ENCODE assay signal across 9 cellular contexts in genomic region chr11:8809605-8810272, GRCh38.
DNase-seq lines count a peak whose midpoint lies in the region; ATAC-seq and TF ChIP-seq lines count a peak whose summit lies in the region.
"Had no signal": no experiment of that assay in that cellular context is flagged by ENCODE, and none has a peak within 500 bp of the region (broad histone marks: within the 10 kb centered on the region; RNA-seq: fewer than 3 reads in every experiment).

No MANE protein-coding gene starts in this region.

- CTCF ChIA-PET in mammary epithelial cell (lab: Charles Lee; ENCODE audit: low non-redundant PET), result interaction anchor here (0.9 to 1.0 kb wide), 2 partner anchors 58 to 121 kb away, joined by 17 to 28 read pairs; no protein-coding TSS in a partner anchor

- intact Hi-C loops in mammary epithelial cell (cut with micrococcal nuclease), result loop anchor here (1.0 to 5.0 kb wide), 3 partner anchors 41 to 92 kb away; no protein-coding TSS in a partner anchor

- no TSS peak for BruUV-seq in mammary epithelial cell (replicated peaks; lab: Mats Ljungman, UMichigan)

- peak overlapping the region; percentile 80 for H2AFZ ChIP-seq in mammary epithelial cell (ENCODE audit: low read depth, low read length)

- peak overlapping the region; percentile 95 for H3K9ac ChIP-seq in mammary epithelial cell (ENCODE audit: insufficient read depth, low read length)

- H3K27ac ChIP-seq in mammary epithelial cell (ENCODE audit: insufficient read depth, low read depth, low read length), result peak overlapping the region; percentile 95

- peaks cover 12% of the 10 kb centered on the region for H3K27me3 Mint-ChIP-seq in stimulated activated memory B cell treated with anti-CD40 and anti-IgM and Interleukin-4, amounts not matched to agents 10 μg/mL and 1 μg/mL and 100 μg/mL, for 72 hours

- H3K4me1 Mint-ChIP-seq in stimulated activated memory B cell treated with anti-CD40 and anti-IgM and Interleukin-4, amounts not matched to agents 10 μg/mL and 1 μg/mL and 100 μg/mL, for 72 hours, result peaks cover 9% of the 10 kb centered on the region

- dilution Hi-C loops in mammary epithelial cell (cut with HindIII; ENCODE audit: low sequenced_read_pairs), result no loop called here

- no peak overlapping the region for H3K4me3 Mint-ChIP-seq in stimulated activated memory B cell treated with anti-CD40 and anti-IgM and Interleukin-4, amounts not matched to agents 10 μg/mL and 1 μg/mL and 100 μg/mL, for 72 hours

- no peaks in the 10 kb centered on the region for H4K20me1 ChIP-seq in mammary epithelial cell (ENCODE audit: insufficient read depth, low read length)

- no peaks in the 10 kb centered on the region for H3K9me3 Mint-ChIP-seq in stimulated activated memory B cell treated with anti-CD40 and anti-IgM and Interleukin-4, amounts not matched to agents 10 μg/mL and 1 μg/mL and 100 μg/mL, for 72 hours

- H3K27ac Mint-ChIP-seq in stimulated activated memory B cell treated with anti-CD40 and anti-IgM and Interleukin-4, amounts not matched to agents 10 μg/mL and 1 μg/mL and 100 μg/mL, for 72 hours, result peak overlapping the region; percentile 51

- peak overlapping the region; percentile 82 for H3K4me2 ChIP-seq in mammary epithelial cell (ENCODE audit: insufficient read depth, low read depth, low read length)

- WGBS in mammary epithelial cell (ENCODE audit: low coverage, missing lambda C conversion rate), result 0% methylated on average over 4 of the region's 7 CpGs

- H3K36me3 ChIP-seq in mammary epithelial cell (ENCODE audit: insufficient read depth, low read length), result no peaks in the 10 kb centered on the region
- no peaks in the 10 kb centered on the region for H3K36me3 ChIP-seq in kidney epithelial cell (ENCODE audit: control insufficient read depth, insufficient read depth, low read length)

- TF ChIP-seq CTCF in LNCaP clone FGC (IDR thresholded peaks at IDR 0.05; ENCODE audit: control insufficient read depth, extremely low read depth, insufficient read depth) (no peak), mammary epithelial cell (conservative IDR thresholded peaks at IDR 0.05 in 1 of 2, IDR thresholded peaks at IDR 0.05 in 1 of 2; ENCODE audit: extremely low read depth in 1 of 2, insufficient read depth in 1 of 2, low read depth in 1 of 2, low read length in 2 of 2) (no peak), kidney epithelial cell (IDR thresholded peaks at IDR 0.05; ENCODE audit: insufficient read depth, low read length, poor library complexity, severe bottlenecking) (no peak)

- H3K27me3 ChIP-seq in mammary epithelial cell (ENCODE audit: insufficient read depth, low read length) (no peaks in the 10 kb centered on the region), kidney epithelial cell (ENCODE audit: control insufficient read depth, insufficient read depth, low read length) (no peaks in the 10 kb centered on the region)

- H3K79me2 ChIP-seq in mammary epithelial cell (ENCODE audit: insufficient read depth, low read length), result peaks cover 64% of the 10 kb centered on the region

- in situ Hi-C loops in mammary epithelial cell (cut with MboI; ENCODE audit: low sequenced_read_pairs in 2 of 2), result loop anchor here in 1 of 2 donors (5.0 to 10.0 kb wide), 2 partner anchors 103 to 115 kb away; partner anchors contain the start of gene AKIP1

- no peaks in the 10 kb centered on the region for H3K36me3 Mint-ChIP-seq in stimulated activated memory B cell treated with anti-CD40 and anti-IgM and Interleukin-4, amounts not matched to agents 10 μg/mL and 1 μg/mL and 100 μg/mL, for 72 hours

- H3K4me3 ChIP-seq in LNCaP clone FGC (ENCODE audit: low read depth, low read length), result peak overlapping the region; percentile 52
- peak overlapping the region; percentile 72 to 80 (median 78) for H3K4me3 ChIP-seq in mammary epithelial cell (replicated peaks in 1 of 3; ENCODE audit: insufficient read depth in 1 of 3, low read depth in 2 of 3, low read length in 3 of 3)
- H3K4me3 ChIP-seq in kidney epithelial cell (ENCODE audit: low read depth, low read length), result peak overlapping the region; percentile 67

- no peak for DNase-seq in LNCaP clone FGC (ENCODE audit: low read depth)
- DNase-seq in mammary epithelial cell, result no peak
- no peak for DNase-seq in kidney epithelial cell (ENCODE audit: low read depth)
- DNase-seq in Kasumi-1 (lab: John Stamatoyannopoulos, UW), result no peak
- DNase-seq in activated CD8-positive, alpha-beta memory T cell treated with anti-CD3 and anti-CD28 coated beads, Interleukin-2, amount 50 U/mL, for 4 hours, result no peak
- DNase-seq in NCI-H446 (lab: John Stamatoyannopoulos, UW), result no peak

- peaks cover 58% of the 10 kb centered on the region for H3K4me1 ChIP-seq in mammary epithelial cell (ENCODE audit: insufficient read depth, low read length)

- no peaks in the 10 kb centered on the region for H3K9me3 ChIP-seq in mammary epithelial cell (replicated peaks; ENCODE audit: insufficient read depth, low read length)

- ATAC-seq in stimulated activated memory B cell treated with anti-CD40 and anti-IgM and Interleukin-4, amounts not matched to agents 10 μg/mL and 1 μg/mL and 100 μg/mL, for 72 hours, result no peak
- no peak for ATAC-seq in HG02885 (IDR thresholded peaks at IDR 0.05; ENCODE audit: poor library complexity, unreplicated experiment)
- ATAC-seq: activated CD4-positive, CD25-positive, alpha-beta regulatory T cell treated with anti-CD3 and anti-CD28 coated beads, Interleukin-2, amount 50 U/mL, for 24 hours had no signal
